Comparison of ENCODE assay signal across 1 cellular context in genomic region chr5:141245250-141245717, GRCh38.
TF ChIP-seq lines count a peak whose summit lies in the region.

TSS of gene PCDHB15 (plus strand) at chr5:141245395. CDS start at chr5:141245579, 184 bp downstream.

TF ChIP-seq in GM12878, 131 proteins besides CTCF, POLR2A, EP300 and RAD21 (continued from another document):
- TF ChIP-seq, protein P1, sequence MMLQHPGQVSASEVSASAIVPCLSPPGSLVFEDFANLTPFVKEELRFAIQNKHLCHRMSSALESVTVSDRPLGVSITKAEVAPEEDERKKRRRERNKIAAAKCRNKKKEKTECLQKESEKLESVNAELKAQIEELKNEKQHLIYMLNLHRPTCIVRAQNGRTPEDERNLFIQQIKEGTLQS (IDR thresholded peaks at IDR 0.05; ENCODE audit: borderline replicate concordance, extremely low read depth, low read depth, low read length), result no peak
- TF ChIP-seq RB1 (IDR thresholded peaks at IDR 0.05; ENCODE audit: borderline replicate concordance) (no peak), SREBF2 (IDR thresholded peaks at IDR 0.05; ENCODE audit: low read length) (no peak), E2F4 (IDR thresholded peaks at IDR 0.05; ENCODE audit: low read depth, low read length) (no peak), IKZF1 (conservative IDR thresholded peaks at IDR 0.05) (no peak), ATF7 (IDR thresholded peaks at IDR 0.05; ENCODE audit: low read depth) (no peak), CREB1 (IDR thresholded peaks at IDR 0.05; ENCODE audit: low read depth) (no peak), ZBTB33 (IDR thresholded peaks at IDR 0.05) (no peak), ZNF384 (IDR thresholded peaks at IDR 0.05; ENCODE audit: borderline replicate concordance, low read depth, low read length) (no peak), SMARCA5 (IDR thresholded peaks at IDR 0.05) (no peak), BMI1 (IDR thresholded peaks at IDR 0.05; ENCODE audit: borderline replicate concordance) (no peak), DPF2 (IDR thresholded peaks at IDR 0.05) (no peak), HSF1 (IDR thresholded peaks at IDR 0.05; ENCODE audit: low read depth, low read length) (no peak)
- TF ChIP-seq, protein P2, sequence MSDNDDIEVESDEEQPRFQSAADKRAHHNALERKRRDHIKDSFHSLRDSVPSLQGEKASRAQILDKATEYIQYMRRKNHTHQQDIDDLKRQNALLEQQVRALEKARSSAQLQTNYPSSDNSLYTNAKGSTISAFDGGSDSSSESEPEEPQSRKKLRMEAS (IDR thresholded peaks at IDR 0.05; ENCODE audit: low read depth, low read length), result no peak
